ENCODE assay signal across 19 cellular contexts in the genomic region with DNA sequence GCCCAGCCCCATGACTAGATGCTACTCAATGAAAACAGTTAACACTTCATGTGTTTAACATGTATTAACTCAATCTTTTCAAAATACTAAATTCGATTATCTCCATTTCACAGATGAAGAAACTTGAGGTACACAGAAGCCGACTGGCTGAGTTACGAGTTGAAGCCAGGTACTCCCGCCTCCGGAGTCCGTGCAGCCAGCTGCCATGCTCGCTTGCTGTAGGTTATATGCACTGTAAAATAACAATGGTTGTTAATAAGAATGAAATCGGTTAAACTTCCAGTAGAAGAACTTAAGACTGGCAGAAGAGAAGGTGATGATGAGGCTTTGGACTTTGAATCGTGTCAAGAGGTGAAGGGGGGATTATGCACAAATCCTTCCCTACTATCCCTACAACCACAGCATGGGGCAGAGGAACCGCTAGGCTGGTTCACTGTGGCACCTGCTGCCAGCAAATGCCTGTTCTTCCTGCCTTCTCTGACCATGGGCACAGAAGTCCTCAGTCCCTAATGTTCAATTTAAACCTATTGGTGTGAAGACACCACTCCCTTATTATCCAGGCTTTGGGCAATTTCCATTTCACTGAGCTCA. TPM values are rescaled to one million over a fixed set of nuclear protein-coding genes. Genes with fewer than 3 reads are reported as not detected.
DNase-seq lines count a peak whose midpoint lies in the region; ATAC-seq and TF ChIP-seq lines count a peak whose summit lies in the region.
"Had no signal": no experiment of that assay in that cellular context is flagged by ENCODE, and none has a peak within 500 bp of the region (broad histone marks: within the 10 kb centered on the region; RNA-seq: fewer than 3 reads in every experiment).

No MANE protein-coding gene starts in this region.

- no peak overlapping the region for H4K8ac ChIP-seq in H9 (replicated peaks; ENCODE audit: insufficient read length, low read depth, low read length)

- H4K20me1 ChIP-seq in H9 (ENCODE audit: control insufficient read depth, insufficient read depth, insufficient read length) (no peaks in the 10 kb centered on the region), neural progenitor cell (ENCODE audit: low read depth) (peaks cover 8% of the 10 kb centered on the region)

- H3K27me3 ChIP-seq in H9 (ENCODE audit: insufficient read depth, low read length) (no peaks in the 10 kb centered on the region), neural progenitor cell (no peaks in the 10 kb centered on the region), dorsolateral prefrontal cortex (no peaks in the 10 kb centered on the region), stomach (no peaks in the 10 kb centered on the region)
- H3K27me3 ChIP-seq: BE2C had no signal

- H2AFZ ChIP-seq in H9 (ENCODE audit: low read length), result no peak overlapping the region
- no peak overlapping the region for H2AFZ ChIP-seq in neural progenitor cell (replicated peaks)
- H2AFZ ChIP-seq: GM23248 had no signal

- TF ChIP-seq POLR2A in stomach (IDR thresholded peaks at IDR 0.05), result no peak

- no CpG with 5 or more reads among the region's 10 CpGs for WGBS in H9 (ENCODE audit: extremely low coverage, insufficient read length, low lambda C conversion rate)
- 97% methylated on average over 10 of the region's 10 CpGs for WGBS in stomach, 5 donors

- H3K9ac ChIP-seq in H9 (ENCODE audit: extremely low read depth, insufficient read length, low read length) (no peak overlapping the region), neural progenitor cell (no peak overlapping the region)
- H3K9ac ChIP-seq: GM23248, KMS-11 had no signal

- no peak for ATAC-seq in activated naive CD8-positive, alpha-beta T cell treated with anti-CD3 and anti-CD28 coated beads, Interleukin-2, amount 50 U/mL, for 24 hours
- ATAC-seq in activated T-helper 17 cell treated with anti-CD3 and anti-CD28 coated beads, Interleukin-2, amount 50 U/mL, for 72 hours (replicated peaks), result no peak
- no peak for ATAC-seq in HG02981 (IDR thresholded peaks at IDR 0.05; ENCODE audit: unreplicated experiment)

- peaks cover 15% of the 10 kb centered on the region for H3K4me1 Mint-ChIP-seq in activated naive CD8-positive, alpha-beta T cell (ENCODE audit: low read depth)
- peaks cover under 1% of the 10 kb centered on the region for H3K4me1 Mint-ChIP-seq in activated naive CD8-positive, alpha-beta T cell treated with anti-CD3 and anti-CD28 coated beads, Interleukin-2, amount 50 U/mL, for 24 hours
- H3K4me1 Mint-ChIP-seq in H9, result peaks cover 6 to 7% of the 10 kb centered on the region in 2 experiments; a peak in 2 of 4 replicates
- peaks cover 9% of the 10 kb centered on the region for H3K4me1 Mint-ChIP-seq in activated T-helper 17 cell treated with anti-CD3 and anti-CD28 coated beads, Interleukin-2, amount 50 U/mL, for 72 hours
- H3K4me1 Mint-ChIP-seq in neural progenitor cell, result peaks cover 19% of the 10 kb centered on the region
- H3K4me1 Mint-ChIP-seq: CD14-positive monocyte had no signal

- H2BK5ac ChIP-seq in H9 (ENCODE audit: insufficient read length, low read length), result no peak overlapping the region

- H3K79me1 ChIP-seq in H9 (ENCODE audit: insufficient read depth, low read depth, low read length, poor library complexity, severe bottlenecking), result no peaks in the 10 kb centered on the region

- H4K91ac ChIP-seq in H9 (ENCODE audit: insufficient read length, low read depth, low read length), result no peak overlapping the region

- H3K4me1 ChIP-seq in H9 (ENCODE audit: insufficient read depth, low read length), result no peaks in the 10 kb centered on the region
- peaks cover 10% of the 10 kb centered on the region for H3K4me1 ChIP-seq in neural progenitor cell
- no peaks in the 10 kb centered on the region for H3K4me1 ChIP-seq in stomach
- H3K4me1 ChIP-seq: BE2C had no signal

- no peaks in the 10 kb centered on the region for H3K23me2 ChIP-seq in H9 (ENCODE audit: insufficient read length, low read depth, low read length, poor library complexity, severe bottlenecking)

- H3F3A ChIP-seq in neural progenitor cell (ENCODE audit: low read depth), result peaks cover 6% of the 10 kb centered on the region

- H2BK20ac ChIP-seq in H9 (ENCODE audit: low read depth, low read length, poor library complexity, severe bottlenecking), result no peak overlapping the region

- H3K27me3 Mint-ChIP-seq in activated naive CD8-positive, alpha-beta T cell, result no peaks in the 10 kb centered on the region
- H3K27me3 Mint-ChIP-seq in activated naive CD8-positive, alpha-beta T cell treated with anti-CD3 and anti-CD28 coated beads, Interleukin-2, amount 50 U/mL, for 24 hours, result no peaks in the 10 kb centered on the region
- H3K27me3 Mint-ChIP-seq in H9 (ENCODE audit: low read depth), result no peaks in the 10 kb centered on the region; the same call in 1 of the 2 replicates
- no peaks in the 10 kb centered on the region for H3K27me3 Mint-ChIP-seq in activated T-helper 17 cell treated with anti-CD3 and anti-CD28 coated beads, Interleukin-2, amount 50 U/mL, for 72 hours
- H3K27me3 Mint-ChIP-seq in neural progenitor cell (ENCODE audit: insufficient read depth, low read depth), result peaks cover 5% of the 10 kb centered on the region
- H3K27me3 Mint-ChIP-seq: IgD-negative memory B cell had no signal

- H3K4ac ChIP-seq in H9 (ENCODE audit: low read depth, low read length), result no peak overlapping the region

- TF ChIP-seq EP300 in stomach (IDR thresholded peaks at IDR 0.05), result no peak

- H3K4me2 ChIP-seq in H9 (ENCODE audit: insufficient read depth, insufficient read length, low read length) (no peak overlapping the region), neural progenitor cell (peak overlapping the region; percentile 40)
- H3K4me2 ChIP-seq: KMS-11 had no signal

- no peak overlapping the region for H2BK120ac ChIP-seq in H9 (ENCODE audit: low read depth, low read length, poor library complexity, severe bottlenecking)

- H3K18ac ChIP-seq in H9 (ENCODE audit: insufficient read length, low read depth, low read length), result no peak overlapping the region

- no peak for TF ChIP-seq CTCF in H9 (conservative IDR thresholded peaks at IDR 0.05)
- TF ChIP-seq CTCF in neural progenitor cell (IDR thresholded peaks at IDR 0.05), result no peak
- TF ChIP-seq CTCF in dorsolateral prefrontal cortex (IDR thresholded peaks at IDR 0.05 in 54 of 56, conservative IDR thresholded peaks at IDR 0.05 in 2 of 56; ENCODE audit: low read depth in 1 of 56, partially characterized antibody in 56 of 56), result no peak
- TF ChIP-seq CTCF in stomach (IDR thresholded peaks at IDR 0.05), result no peak

- no peak overlapping the region for H3K14ac ChIP-seq in H9 (ENCODE audit: insufficient read depth, low read length)

- no peak overlapping the region for H2BK15ac ChIP-seq in H9 (ENCODE audit: low read depth, low read length)

- H3K9me3 Mint-ChIP-seq in activated naive CD8-positive, alpha-beta T cell (ENCODE audit: low read depth), result no peaks in the 10 kb centered on the region
- H3K9me3 Mint-ChIP-seq in activated naive CD8-positive, alpha-beta T cell treated with anti-CD3 and anti-CD28 coated beads, Interleukin-2, amount 50 U/mL, for 24 hours, result peaks cover 6% of the 10 kb centered on the region
- H3K9me3 Mint-ChIP-seq in H9 (no peaks in the 10 kb centered on the region), neural progenitor cell (peaks cover 2% of the 10 kb centered on the region)
- H3K9me3 Mint-ChIP-seq in activated T-helper 17 cell treated with anti-CD3 and anti-CD28 coated beads, Interleukin-2, amount 50 U/mL, for 72 hours, result peaks cover 7% of the 10 kb centered on the region

- H3K23ac ChIP-seq in H9 (ENCODE audit: insufficient read length, low read depth, low read length), result no peak overlapping the region

- no peak overlapping the region for H4K5ac ChIP-seq in H9 (ENCODE audit: insufficient read length, low read depth, low read length)

- intact Hi-C loops in dorsolateral prefrontal cortex (cut with DNase I), result no loop called here
- intact Hi-C loops in stomach (cut with DNase I; ENCODE audit: low total_unique reads), result loop anchor here (10.0 kb wide), 1 partner anchor 241 kb away; no protein-coding TSS in a partner anchor

- no peak overlapping the region for H3K4me3 Mint-ChIP-seq in activated naive CD8-positive, alpha-beta T cell
- no peak overlapping the region for H3K4me3 Mint-ChIP-seq in activated naive CD8-positive, alpha-beta T cell treated with anti-CD3 and anti-CD28 coated beads, Interleukin-2, amount 50 U/mL, for 24 hours
- no peak overlapping the region for H3K4me3 Mint-ChIP-seq in H9
- no peak overlapping the region for H3K4me3 Mint-ChIP-seq in activated T-helper 17 cell treated with anti-CD3 and anti-CD28 coated beads, Interleukin-2, amount 50 U/mL, for 72 hours
- no peak overlapping the region for H3K4me3 Mint-ChIP-seq in neural progenitor cell
- H3K4me3 Mint-ChIP-seq: CD14-positive monocyte had no signal

- no peak overlapping the region for H2AK5ac ChIP-seq in H9 (ENCODE audit: insufficient read length, low read length)

- H3K27ac Mint-ChIP-seq in activated naive CD8-positive, alpha-beta T cell, result peak overlapping the region; percentile 58
- no peak overlapping the region for H3K27ac Mint-ChIP-seq in activated naive CD8-positive, alpha-beta T cell treated with anti-CD3 and anti-CD28 coated beads, Interleukin-2, amount 50 U/mL, for 24 hours
- peak overlapping the region in 2 of 3 experiments; percentile 48 to 68; a peak in 2 of 7 replicates for H3K27ac Mint-ChIP-seq in H9
- H3K27ac Mint-ChIP-seq in activated T-helper 17 cell treated with anti-CD3 and anti-CD28 coated beads, Interleukin-2, amount 50 U/mL, for 72 hours, result peak overlapping the region; percentile 56
- H3K27ac Mint-ChIP-seq in neural progenitor cell, result no peak overlapping the region

- H3K27ac ChIP-seq in H9 (ENCODE audit: insufficient read length, low read depth, low read length) (no peak overlapping the region), neural progenitor cell (no peak overlapping the region), dorsolateral prefrontal cortex (no peak overlapping the region), stomach (no peak overlapping the region)
- H3K27ac ChIP-seq: GM23248, KMS-11 had no signal

- no peak for DNase-seq in activated naive CD8-positive, alpha-beta T cell treated with anti-CD3 and anti-CD28 coated beads, Interleukin-2, amount 50 U/mL, for 24 hours
- DNase-seq in H9 (no peak), neural progenitor cell (ENCODE audit: low spot score) (no peak), dorsolateral prefrontal cortex (no peak), stomach (no peak)
- DNase-seq: BE2C, GM23248, H7, MM.1S, NCI-H2029, NCI-H446, NCI-H524 treated with DMSO at 0.1 percent for 48 hours, NCI-H774 had no signal

- H3K56ac ChIP-seq in H9 (ENCODE audit: insufficient read length, low read depth, low read length), result no peak overlapping the region

- no peak overlapping the region for H3T11ph ChIP-seq in H9 (ENCODE audit: low read length)

- H3K79me2 ChIP-seq in H9 (ENCODE audit: insufficient read depth, low read length) (no peaks in the 10 kb centered on the region), neural progenitor cell (ENCODE audit: low read depth) (no peaks in the 10 kb centered on the region)

- no peak overlapping the region for H3K4me3 ChIP-seq in neural progenitor cell
- H3K4me3 ChIP-seq in dorsolateral prefrontal cortex, result no peak overlapping the region
- H3K4me3 ChIP-seq in stomach, result no peak overlapping the region
- H3K4me3 ChIP-seq: GM23248 had no signal

- H3K36me3 ChIP-seq in neural progenitor cell (no peaks in the 10 kb centered on the region), stomach (peaks cover 25 to 98% (median 89%) of the 10 kb centered on the region in 4 donors)

- no peaks in the 10 kb centered on the region for H3K9me3 ChIP-seq in H9 (ENCODE audit: control insufficient read depth, low read depth, low read length)
- H3K9me3 ChIP-seq in neural progenitor cell (ENCODE audit: low read depth), result no peaks in the 10 kb centered on the region
- no peaks in the 10 kb centered on the region for H3K9me3 ChIP-seq in stomach
- H3K9me3 ChIP-seq: BE2C had no signal

- H2BK12ac ChIP-seq in H9 (ENCODE audit: insufficient read length, low read depth, low read length), result no peak overlapping the region

- H3K36me3 Mint-ChIP-seq in activated naive CD8-positive, alpha-beta T cell, result peaks cover 28% of the 10 kb centered on the region
- peaks cover 66% of the 10 kb centered on the region for H3K36me3 Mint-ChIP-seq in activated naive CD8-positive, alpha-beta T cell treated with anti-CD3 and anti-CD28 coated beads, Interleukin-2, amount 50 U/mL, for 24 hours (ENCODE audit: low read depth)
- H3K36me3 Mint-ChIP-seq in H9 (ENCODE audit: insufficient read depth in 1 of 3, low read depth in 3 of 3) (peaks cover 23 to 42% (median 37%) of the 10 kb centered on the region in 3 experiments; a peak in 6 of 7 replicates), neural progenitor cell (peaks cover 57% of the 10 kb centered on the region)
- peaks cover 94% of the 10 kb centered on the region for H3K36me3 Mint-ChIP-seq in activated T-helper 17 cell treated with anti-CD3 and anti-CD28 coated beads, Interleukin-2, amount 50 U/mL, for 72 hours (ENCODE audit: low read depth)

RNA-seq across cellular contexts. Expression of a gene that starts 25.4 kb away (rescaled TPM):
- 102 and 103 TPM in 2 replicates for total RNA-seq in H9 (2021)
- 10 to 100 TPM; 60.7 to 94.8 TPM for total RNA-seq in activated T-helper 17 cell treated with anti-CD3 and anti-CD28 coated beads, Interleukin-2, amount 50 U/mL, for 72 hours
- total RNA-seq in neural progenitor cell (ENCODE audit: low replicate concordance), result 212 and 292 TPM in 2 replicates
- 100 to 1,000 TPM in 87 of 120 experiments, 10 to 100 TPM in 33; 60.5 to 159 (median 113) TPM for total RNA-seq in dorsolateral prefrontal cortex
- 100 to 1,000 TPM in 1 of 5 donors, 10 to 100 TPM in 4; 36.2 to 135 (median 59.3) TPM for total RNA-seq in stomach
- polyA plus RNA-seq in stomach, result 100 to 1,000 TPM; 120 to 222 (median 142) TPM

Comparison
In these comparisons a context has a peak if more than half of its experiments do, and no peak if none do; other contexts are left out.
1. H3K27ac Mint-ChIP-seq: peak in activated naive CD8-positive, alpha-beta T cell (single experiment), H9 (2 of 3) and activated T-helper 17 cell treated with anti-CD3 and anti-CD28 coated beads, Interleukin-2, amount 50 U/mL, for 72 hours (single experiment); none in activated naive CD8-positive, alpha-beta T cell treated with anti-CD3 and anti-CD28 coated beads, Interleukin-2, amount 50 U/mL, for 24 hours (single experiment) and neural progenitor cell (single experiment).